Comparison of ENCODE assay signal across 9 cellular contexts in the genomic region with DNA sequence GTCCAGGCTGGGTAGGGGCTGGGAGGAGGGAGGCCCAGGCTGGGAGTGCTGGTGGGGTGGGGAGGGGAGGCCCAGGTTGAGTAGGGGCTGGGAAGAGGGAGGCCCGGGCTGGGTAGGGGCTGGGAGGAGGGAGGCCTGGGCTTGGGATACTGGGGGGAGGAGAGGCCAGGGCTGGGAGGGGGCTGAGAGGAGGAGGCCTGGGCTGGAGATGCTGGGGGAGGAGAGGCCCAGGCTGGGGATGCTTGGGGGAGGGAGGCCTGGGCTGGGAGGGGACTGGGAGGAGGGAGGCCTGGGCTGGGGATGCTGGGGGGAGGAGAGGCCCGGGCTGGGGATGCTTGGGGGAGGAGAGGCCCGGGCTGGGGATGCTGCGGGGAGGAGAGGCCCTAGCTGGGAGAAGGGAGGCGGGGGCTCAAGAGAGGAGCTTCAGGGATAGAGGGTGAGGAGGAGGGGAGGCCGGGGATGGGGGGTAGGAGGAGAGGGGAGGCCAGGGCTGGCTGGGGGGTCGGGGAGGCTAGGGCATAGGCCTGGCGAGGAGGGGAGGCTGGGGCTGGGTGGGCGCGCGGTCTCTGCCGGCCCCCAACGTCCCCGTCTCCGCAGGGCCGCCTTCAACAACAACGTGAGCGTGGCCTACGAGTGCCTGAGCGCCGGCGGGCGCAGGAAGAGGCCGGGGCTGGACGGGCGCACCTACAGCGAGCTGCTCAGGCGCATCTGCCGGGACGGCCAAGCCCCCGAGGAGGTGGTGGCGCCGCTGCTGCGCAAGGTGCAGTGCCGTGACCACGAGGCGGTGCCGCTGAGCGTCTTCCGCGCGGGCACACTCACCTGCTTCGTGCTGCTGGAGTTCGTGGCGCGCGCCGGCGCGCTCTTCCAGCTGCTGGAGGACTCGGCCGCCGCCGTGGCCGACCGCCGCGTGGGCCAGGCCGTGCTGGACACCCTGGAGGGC. TPM values are rescaled to one million over a fixed set of nuclear protein-coding genes. Genes with fewer than 3 reads are reported as not detected.
DNase-seq lines count a peak whose midpoint lies in the region; ATAC-seq and TF ChIP-seq lines count a peak whose summit lies in the region.
"Had no signal": no experiment of that assay in that cellular context is flagged by ENCODE, and none has a peak within 500 bp of the region (broad histone marks: within the 10 kb centered on the region; RNA-seq: fewer than 3 reads in every experiment).

No MANE protein-coding gene starts in this region.

- intact Hi-C loops in mucosa of descending colon (cut with DNase I, micrococcal nuclease) = no loop called here

- H3K9me3 Mint-ChIP-seq in T-helper 2 cell treated with Interferon-gamma antibody and Interleukin-4, amounts not matched to agents 5 μg/mL and 100 μg/mL, for 36 hours = no peaks in the 10 kb centered on the region
- H3K9me3 Mint-ChIP-seq in type B pancreatic cell = no peaks in the 10 kb centered on the region

- peaks cover 11% of the 10 kb centered on the region for H3K36me3 Mint-ChIP-seq in T-helper 2 cell treated with Interferon-gamma antibody and Interleukin-4, amounts not matched to agents 5 μg/mL and 100 μg/mL, for 36 hours (ENCODE audit: low read depth)
- H3K36me3 Mint-ChIP-seq in type B pancreatic cell = peaks cover 8% of the 10 kb centered on the region

- peak; percentile 85 for ATAC-seq in mucosa of descending colon
- no peak for ATAC-seq in GM21723 (IDR thresholded peaks at IDR 0.05; ENCODE audit: unreplicated experiment)

- DNase-seq in T-helper 2 cell (peak in 4 of 5 experiments; percentile 27 to 71 (median 42)), astrocyte of the hippocampus (ENCODE audit: low read depth, low spot score) (peak; percentile 49), mucosa of descending colon (peak in 2 of 3 donors; percentile 59 to 67), type B pancreatic cell (ENCODE audit: extremely low spot score, unreplicated experiment) (peak; percentile 83), KG1 (lab: John Stamatoyannopoulos, UW) (no peak), NK-92 (lab: John Stamatoyannopoulos, UW; ENCODE audit: unreplicated experiment) (no peak)
- DNase-seq in T-helper 2 cell treated with Interferon-gamma antibody and Interleukin-4, amounts not matched to agents 5 μg/mL and 100 μg/mL, for 36 hours (ENCODE audit: low spot score) = no peak

- H3K27me3 Mint-ChIP-seq in T-helper 2 cell treated with Interferon-gamma antibody and Interleukin-4, amounts not matched to agents 5 μg/mL and 100 μg/mL, for 36 hours (ENCODE audit: low read depth) = no peaks in the 10 kb centered on the region
- H3K27me3 Mint-ChIP-seq in type B pancreatic cell = peaks cover 3% of the 10 kb centered on the region

- H3K4me1 ChIP-seq in mucosa of descending colon (ENCODE audit: low read depth) = no peaks in the 10 kb centered on the region

- TF ChIP-seq CTCF in mucosa of descending colon (IDR thresholded peaks at IDR 0.05) (no peak), type B pancreatic cell (conservative IDR thresholded peaks at IDR 0.05) (no peak)

- no peak overlapping the region for H3K4me3 ChIP-seq in mucosa of descending colon

- H3K4me3 Mint-ChIP-seq in T-helper 2 cell treated with Interferon-gamma antibody and Interleukin-4, amounts not matched to agents 5 μg/mL and 100 μg/mL, for 36 hours = no peak overlapping the region
- no peak overlapping the region for H3K4me3 Mint-ChIP-seq in type B pancreatic cell

- H3K4me1 Mint-ChIP-seq in T-helper 2 cell treated with Interferon-gamma antibody and Interleukin-4, amounts not matched to agents 5 μg/mL and 100 μg/mL, for 36 hours (ENCODE audit: low read depth) = peaks cover 7% of the 10 kb centered on the region
- peaks cover 15% of the 10 kb centered on the region for H3K4me1 Mint-ChIP-seq in type B pancreatic cell (ENCODE audit: unreplicated experiment)

- H3K36me3 ChIP-seq in mucosa of descending colon (ENCODE audit: low read depth) = no peaks in the 10 kb centered on the region

- H3K9me3 ChIP-seq in mucosa of descending colon = no peaks in the 10 kb centered on the region

- H3K27ac Mint-ChIP-seq in T-helper 2 cell treated with Interferon-gamma antibody and Interleukin-4, amounts not matched to agents 5 μg/mL and 100 μg/mL, for 36 hours = no peak overlapping the region
- H3K27ac Mint-ChIP-seq in type B pancreatic cell = no peak overlapping the region

RNA-seq across cellular contexts. Expression of a gene that starts 11.3 kb away (rescaled TPM):
- total RNA-seq in mucosa of descending colon = 10 to 100 TPM; 15.5 to 20.6 (median 16.0) TPM
- total RNA-seq in type B pancreatic cell (ENCODE audit: low replicate concordance) = 18.0 and 26.1 TPM in 2 replicates

RNA-seq across cellular contexts. Expression of a gene that starts 13.0 kb away (rescaled TPM):
- total RNA-seq in mucosa of descending colon (10 to 100 TPM; 64.6 to 78.0 (median 71.2) TPM), type B pancreatic cell (ENCODE audit: low replicate concordance) (93.0 and 95.0 TPM in 2 replicates)

RNA-seq across cellular contexts. Expression of a gene that starts 22.3 kb away (rescaled TPM):
- 1 to 10 TPM; 2.3 to 4.3 (median 4.1) TPM for total RNA-seq in mucosa of descending colon
- total RNA-seq in type B pancreatic cell (ENCODE audit: low replicate concordance) = 0.74 and 2.7 TPM in 2 replicates

RNA-seq across cellular contexts. Expression of a gene that starts 25.3 kb away (rescaled TPM):
- 1 to 10 TPM in 2 of 3 donors, under 1 TPM in 1; 0.76 to 1.4 (median 1.4) TPM for total RNA-seq in mucosa of descending colon
- total RNA-seq in type B pancreatic cell (ENCODE audit: low replicate concordance) = 0.34 TPM in 1 of 2 replicates, not detected in the other
- total RNA-seq: LHCN-M2 had no signal

RNA-seq across cellular contexts. Expression of a gene that starts 53.8 kb away (rescaled TPM):
- 1,000 to 10,000 TPM in 1 of 3 donors, 100 to 1,000 TPM in 2; 695 to 1,536 (median 896) TPM for total RNA-seq in mucosa of descending colon
- total RNA-seq in type B pancreatic cell (ENCODE audit: low replicate concordance) = 497 and 522 TPM in 2 replicates

Comparison
In these comparisons a context has a peak if more than half of its experiments do, and no peak if none do; other contexts are left out.
1. DNase-seq: peak in T-helper 2 cell (4 of 5), astrocyte of the hippocampus (single experiment), mucosa of descending colon (2 of 3) and type B pancreatic cell (single experiment); none in T-helper 2 cell treated with Interferon-gamma antibody and Interleukin-4, amounts not matched to agents 5 μg/mL and 100 μg/mL, for 36 hours (single experiment), KG1 (single experiment) and NK-92 (single experiment).